In the genomic region with DNA sequence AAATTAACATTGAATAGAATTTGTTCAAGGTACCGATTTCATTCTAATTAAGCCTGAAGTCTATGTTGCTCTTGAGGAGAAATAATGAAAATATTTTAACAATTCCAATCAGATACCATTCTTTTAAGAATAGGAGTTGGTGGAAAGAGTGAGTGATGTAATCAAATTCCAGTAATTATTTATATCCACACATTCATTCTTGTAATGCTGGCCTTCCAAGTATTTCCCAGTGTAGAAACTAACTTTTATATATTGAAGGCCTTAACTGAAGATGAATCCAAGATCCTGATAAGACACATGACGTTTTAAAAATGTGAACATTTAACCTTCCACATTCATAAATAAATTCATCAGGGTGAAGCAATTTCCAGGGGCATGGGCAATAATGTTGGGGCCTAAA, we compare ENCODE assay signal across 33 cellular contexts. TPM values are rescaled to one million over a fixed set of nuclear protein-coding genes. Genes with fewer than 3 reads are reported as not detected.
"Had no signal": no experiment of that assay in that cellular context is flagged by ENCODE, and none has a peak within 500 bp of the region (broad histone marks: within the 10 kb centered on the region; RNA-seq: fewer than 3 reads in every experiment).

No MANE protein-coding gene starts in this region.

- H3K27ac Mint-ChIP-seq: natural killer cell; nephron; neural progenitor cell; progenitor cell of endocrine pancreas; stimulated activated memory B cell treated with anti-CD40 and anti-IgM and Interleukin-4, amounts not matched to agents 10 μg/mL and 1 μg/mL and 100 μg/mL, for 72 hours; stimulated activated naive CD8-positive, alpha-beta T cell treated with anti-CD3 and anti-CD28 coated beads, Interleukin-15, amount 100 ng/mL, for 72 hours had no signal

- H3K36me3 ChIP-seq: neural progenitor cell, ovary, right lobe of liver, sigmoid colon, spleen, suprapubic skin, tibial artery, transverse colon, upper lobe of left lung, vagina had no signal

- H3K79me2 ChIP-seq: parathyroid adenoma had no signal

- DNase-seq: natural killer cell; occipital lobe; ovary; posterior cingulate gyrus; psoas muscle; right cardiac atrium; right lobe of liver; sigmoid colon; spleen; stimulated activated CD4-positive, alpha-beta T cell treated with anti-CD3 and anti-CD28 coated beads, Interleukin-12 subunit alpha, Interleukin-12 subunit beta, amount 100 ng/mL, for 4 hours; stimulated activated CD4-positive, alpha-beta T cell treated with anti-CD3 and anti-CD28 coated beads, Interleukin-1b, Interleukin-23, amount 100 ng/mL, for 48 hours; stimulated activated CD4-positive, alpha-beta T cell treated with anti-CD3 and anti-CD28 coated beads, Interleukin-4, amount 100 ng/mL, for 1 hour; stimulated activated CD4-positive, alpha-beta T cell treated with anti-CD3 and anti-CD28 coated beads, Interleukin-4, amount 100 ng/mL, for 4 hours; stimulated activated CD8-positive, alpha-beta memory T cell treated with anti-CD3 and anti-CD28 coated beads, Interleukin-4, amount 100 ng/mL, for 48 hours; stimulated activated naive CD4-positive, alpha-beta T cell; stimulated activated naive CD8-positive, alpha-beta T cell treated with anti-CD3 and anti-CD28 coated beads, Interleukin-15, amount 100 ng/mL, for 72 hours; stimulated activated naive CD8-positive, alpha-beta T cell treated with anti-CD3 and anti-CD28 coated beads, Interleukin-15, Interleukin-2, amounts not matched to agents 100 U/mL and 50 U/mL, for 24 hours; substantia nigra; testis; tibial artery; transverse colon; upper lobe of left lung had no signal

- H3K9me3 Mint-ChIP-seq: natural killer cell; nephron; neural progenitor cell; stimulated activated memory B cell treated with anti-CD40 and anti-IgM and Interleukin-4, amounts not matched to agents 10 μg/mL and 1 μg/mL and 100 μg/mL, for 72 hours; stimulated activated naive CD8-positive, alpha-beta T cell treated with anti-CD3 and anti-CD28 coated beads, Interleukin-15, amount 100 ng/mL, for 72 hours had no signal

- H3K9ac ChIP-seq: neural progenitor cell, parathyroid adenoma had no signal

- H3K4me3 Mint-ChIP-seq: natural killer cell; nephron; neural progenitor cell; stimulated activated memory B cell treated with anti-CD40 and anti-IgM and Interleukin-4, amounts not matched to agents 10 μg/mL and 1 μg/mL and 100 μg/mL, for 72 hours; stimulated activated naive CD8-positive, alpha-beta T cell treated with anti-CD3 and anti-CD28 coated beads, Interleukin-15, amount 100 ng/mL, for 72 hours had no signal

- H3K4me3 ChIP-seq: neural progenitor cell, ovary, psoas muscle, right lobe of liver, sigmoid colon, skin epidermis, smooth muscle cell, spleen, suprapubic skin, testis, tibial artery, transverse colon, upper lobe of left lung, vagina had no signal

- H3K4me1 Mint-ChIP-seq: natural killer cell; stimulated activated memory B cell treated with anti-CD40 and anti-IgM and Interleukin-4, amounts not matched to agents 10 μg/mL and 1 μg/mL and 100 μg/mL, for 72 hours; stimulated activated naive CD8-positive, alpha-beta T cell treated with anti-CD3 and anti-CD28 coated beads, Interleukin-15, amount 100 ng/mL, for 72 hours had no signal

- H3K27ac ChIP-seq: neural progenitor cell, ovary, parathyroid adenoma, psoas muscle, right lobe of liver, sigmoid colon, skin epidermis, spleen, suprapubic skin, testis, tibial artery, transverse colon, upper lobe of left lung, vagina had no signal

- H3K4me2 ChIP-seq: neural progenitor cell, smooth muscle cell had no signal

- H3K27me3 ChIP-seq: neural progenitor cell, ovary, right lobe of liver, sigmoid colon, testis, upper lobe of left lung, vagina had no signal

- H3K36me3 Mint-ChIP-seq: natural killer cell; neural progenitor cell; stimulated activated memory B cell treated with anti-CD40 and anti-IgM and Interleukin-4, amounts not matched to agents 10 μg/mL and 1 μg/mL and 100 μg/mL, for 72 hours had no signal

- ATAC-seq: natural killer cell; psoas muscle; right cardiac atrium; right lobe of liver; stimulated activated memory B cell treated with anti-CD40 and anti-IgM and Interleukin-4, amounts not matched to agents 10 μg/mL and 1 μg/mL and 100 μg/mL, for 72 hours; stimulated activated naive CD8-positive, alpha-beta T cell treated with anti-CD3 and anti-CD28 coated beads, Interleukin-15, amount 100 ng/mL, for 72 hours; stimulated activated naive CD8-positive, alpha-beta T cell treated with anti-CD3 and anti-CD28 coated beads, Interleukin-15, Interleukin-2, amounts not matched to agents 100 U/mL and 50 U/mL, for 24 hours had no signal

- H3K9me3 ChIP-seq: ovary, psoas muscle, right lobe of liver, sigmoid colon, spleen, suprapubic skin, testis, tibial artery, transverse colon, upper lobe of left lung, vagina had no signal

- H3K4me1 ChIP-seq: neural progenitor cell, parathyroid adenoma, psoas muscle, right lobe of liver, sigmoid colon, spleen, suprapubic skin, testis, tibial artery, transverse colon, upper lobe of left lung, vagina had no signal

- FAIRE-seq: urothelium cell line had no signal

- H2AFZ ChIP-seq: neural progenitor cell, parathyroid adenoma had no signal

RNA-seq across cellular contexts. Expression of a gene that starts 36.6 kb away (rescaled TPM):
- total RNA-seq: natural killer cell, ovary, right cardiac atrium, right lobe of liver, sigmoid colon, smooth muscle cell, spleen, upper lobe of left lung, ureter, vagina had no signal
- polyA plus RNA-seq: ovary, psoas muscle, smooth muscle cell had no signal
